ENCODE assay signal across 17 cellular contexts in genomic region chr17:29927546-29927945, GRCh38. TPM values are rescaled to one million over a fixed set of nuclear protein-coding genes. Genes with fewer than 3 reads are reported as not detected.
DNase-seq lines count a peak whose midpoint lies in the region; ATAC-seq, FAIRE-seq and TF ChIP-seq lines count a peak whose summit lies in the region.
"Had no signal": no experiment of that assay in that cellular context is flagged by ENCODE, and none has a peak within 500 bp of the region (broad histone marks: within the 10 kb centered on the region; RNA-seq: fewer than 3 reads in every experiment).

No MANE protein-coding gene starts in this region.

- intact Hi-C loops in GM12878 (cut with micrococcal nuclease; ENCODE audit: unreplicated experiment): no loop called here
- intact Hi-C loops in naive thymus-derived CD4-positive, alpha-beta T cell (cut with micrococcal nuclease): no loop called here

- no peaks in the 10 kb centered on the region for H3K9me2 ChIP-seq in Karpas-422 (replicated peaks; ENCODE audit: insufficient read depth, low read length)

- H3K27me3 Mint-ChIP-seq in naive thymus-derived CD4-positive, alpha-beta T cell: no peaks in the 10 kb centered on the region
- H3K27me3 Mint-ChIP-seq: activated CD4-positive, alpha-beta memory T cell treated with anti-CD3 and anti-CD28 coated beads for 36 hours had no signal

- H3K36me3 ChIP-seq in Karpas-422 (ENCODE audit: insufficient read depth, low read length) (peaks cover 9% of the 10 kb centered on the region; the same call in 1 of the 2 replicates), GM12878 (ENCODE audit: control insufficient read depth in 2 of 2, insufficient read depth in 2 of 2, low read length in 1 of 2) (no peaks in the 10 kb centered on the region)
- peaks cover 0 to 12% (median 0%) of the 10 kb centered on the region in 3 experiments for H3K36me3 ChIP-seq in naive thymus-derived CD4-positive, alpha-beta T cell (ENCODE audit: control insufficient read depth in 2 of 3, insufficient read depth in 3 of 3, low read length in 3 of 3)
- H3K36me3 ChIP-seq: thyroid gland had no signal

- no peak for TF ChIP-seq RAD21 in GM12878 (IDR thresholded peaks at IDR 0.05; ENCODE audit: insufficient read depth, low read depth, low read length)

- SMC1A ChIA-PET in GM12878 (lab: Charles Lee; ENCODE audit: uncharacterized antibody, unreplicated experiment): interaction anchor here (0.5 to 6.4 kb wide), 12 partner anchors 10 to 549 kb away, joined by 3 to 271 read pairs (median 6); no protein-coding TSS in a partner anchor

- CTCF ChIA-PET in GM12878 (lab: Yijun Ruan, JAX): interaction anchor here (0.6 to 7.0 kb wide), 10 partner anchors 60 to 314 kb away, joined by 3 to 99 read pairs (median 5); no protein-coding TSS in a partner anchor
- CTCF ChIA-PET in naive thymus-derived CD4-positive, alpha-beta T cell (lab: Charles Lee): interaction anchor here (1.9 to 2.7 kb wide), 2 partner anchors 118 to 120 kb away, joined by 7 to 11 read pairs; no protein-coding TSS in a partner anchor

- BruUV-seq in GM12878 (replicated peaks; lab: Mats Ljungman, UMichigan): no TSS peak

- no peak overlapping the region for H2AFZ ChIP-seq in Karpas-422 (ENCODE audit: low read length)
- no peak overlapping the region for H2AFZ ChIP-seq in GM12878 (ENCODE audit: control insufficient read depth, low read depth, low read length)

- peak; percentile 19 for DNase-seq in DMS79 (lab: John Stamatoyannopoulos, UW)
- no peak for DNase-seq in Karpas-422
- DNase-seq in GM12878 (ENCODE audit: low read depth, low spot score): no peak
- no peak for DNase-seq in naive thymus-derived CD4-positive, alpha-beta T cell
- no peak for DNase-seq in COLO668 (lab: John Stamatoyannopoulos, UW; ENCODE audit: unreplicated experiment)
- no peak for DNase-seq in hippocampal formation (lab: John Stamatoyannopoulos, UW)
- DNase-seq: activated CD4-positive, alpha-beta memory T cell treated with anti-CD3 and anti-CD28 coated beads for 36 hours; activated effector memory CD4-positive, alpha-beta T cell treated with anti-CD3 and anti-CD28 coated beads, Interleukin-2, amount 50 U/mL, for 16 hours; immature natural killer cell; NCI-H1105; NK-92 treated with Interleukin-12 subunit alpha and Interleukin-12 subunit beta, amount 100 ng/mL, for 24 hours; thyroid gland had no signal

- H3K27ac Mint-ChIP-seq in naive thymus-derived CD4-positive, alpha-beta T cell: peak overlapping the region in 2 of 9 donors; percentile 0 to 53
- H3K27ac Mint-ChIP-seq: activated CD4-positive, alpha-beta memory T cell treated with anti-CD3 and anti-CD28 coated beads for 36 hours had no signal

- peak overlapping the region in 6 of 10 donors; percentile 18 to 66 (median 28) for H3K4me3 Mint-ChIP-seq in naive thymus-derived CD4-positive, alpha-beta T cell
- H3K4me3 Mint-ChIP-seq: activated CD4-positive, alpha-beta memory T cell treated with anti-CD3 and anti-CD28 coated beads for 36 hours had no signal

- peak overlapping the region; percentile 87 for H3K4me3 ChIP-seq in Karpas-422 (ENCODE audit: low read length)
- H3K4me3 ChIP-seq in GM12878: peak overlapping the region; percentile 49
- H3K4me3 ChIP-seq in naive thymus-derived CD4-positive, alpha-beta T cell (ENCODE audit: low read length): no peak overlapping the region
- H3K4me3 ChIP-seq: thyroid gland had no signal

- no peak for FAIRE-seq in GM12878 (lab: Jason Lieb, UNC)
- FAIRE-seq: D721Med, H54 had no signal

- ATAC-seq in GM12878: no peak
- ATAC-seq in naive thymus-derived CD4-positive, alpha-beta T cell: no peak
- ATAC-seq in HG02970 (IDR thresholded peaks at IDR 0.05; ENCODE audit: low FRiP score, unreplicated experiment): no peak

- peaks cover 74% of the 10 kb centered on the region for H3K79me2 ChIP-seq in Karpas-422 (ENCODE audit: low read length)
- peaks cover 58% of the 10 kb centered on the region for H3K79me2 ChIP-seq in GM12878 (ENCODE audit: control insufficient read depth, insufficient read depth, low read length)

- H3K9ac ChIP-seq in Karpas-422 (ENCODE audit: low read length) (peak overlapping the region; percentile 88), GM12878 (ENCODE audit: control insufficient read depth, insufficient read depth, low read length) (0 out of 2 replicates have a peak overlapping the region, but pooled peaks have one; percentile 7)

- no peaks in the 10 kb centered on the region for H4K20me1 ChIP-seq in Karpas-422 (ENCODE audit: insufficient read depth, low read depth, low read length)
- no peaks in the 10 kb centered on the region for H4K20me1 ChIP-seq in GM12878 (ENCODE audit: control insufficient read depth, insufficient read depth)

- POLR2A ChIA-PET in GM12878 (lab: Charles Lee): interaction anchor here (4.6 to 5.2 kb wide), 2 partner anchors 9 to 120 kb away, joined by 23 to 87 read pairs; no protein-coding TSS in a partner anchor
- POLR2A ChIA-PET in naive thymus-derived CD4-positive, alpha-beta T cell (lab: Charles Lee): interaction anchor here (0.5 to 0.7 kb wide), 3 partner anchors 74 to 285 kb away, joined by 3 read pairs; no protein-coding TSS in a partner anchor

- H3K4me1 Mint-ChIP-seq in naive thymus-derived CD4-positive, alpha-beta T cell: peaks cover 25 to 42% (median 33%) of the 10 kb centered on the region in 7 donors

- no peaks in the 10 kb centered on the region for H3K9me3 ChIP-seq in Karpas-422 (ENCODE audit: low read length)
- H3K9me3 ChIP-seq in GM12878 (replicated peaks; ENCODE audit: control insufficient read depth, insufficient read depth, low read length): no peaks in the 10 kb centered on the region
- no peaks in the 10 kb centered on the region for H3K9me3 ChIP-seq in naive thymus-derived CD4-positive, alpha-beta T cell (ENCODE audit: control insufficient read depth in 2 of 3, low read length in 3 of 3)
- H3K9me3 ChIP-seq: thyroid gland had no signal

- no peaks in the 10 kb centered on the region for H3K9me3 Mint-ChIP-seq in naive thymus-derived CD4-positive, alpha-beta T cell
- H3K9me3 Mint-ChIP-seq: activated CD4-positive, alpha-beta memory T cell treated with anti-CD3 and anti-CD28 coated beads for 36 hours; immature natural killer cell had no signal

- TF ChIP-seq EP300 in GM12878 (IDR thresholded peaks at IDR 0.05; ENCODE audit: borderline replicate concordance in 1 of 2, control insufficient read depth in 1 of 2, low read depth in 2 of 2, low read length in 2 of 2): no peak

- in situ Hi-C loops in GM12878 (cut with MboI): no loop called here

- H3K4me1 ChIP-seq in Karpas-422 (ENCODE audit: low read length): peaks cover 56% of the 10 kb centered on the region
- H3K4me1 ChIP-seq in GM12878 (ENCODE audit: control insufficient read depth, insufficient read depth, low read length): peaks cover 14% of the 10 kb centered on the region
- H3K4me1 ChIP-seq in naive thymus-derived CD4-positive, alpha-beta T cell (ENCODE audit: control insufficient read depth in 2 of 2, insufficient read depth in 2 of 2, low read length in 2 of 2): peaks cover 13 to 25% of the 10 kb centered on the region in 2 donors

- H3K27ac ChIP-seq in Karpas-422 (ENCODE audit: low read length) (peak overlapping the region; percentile 91; the same call in 1 of the 2 replicates), GM12878 (ENCODE audit: control insufficient read depth, insufficient read depth) (no peak overlapping the region)
- no peak overlapping the region for H3K27ac ChIP-seq in naive thymus-derived CD4-positive, alpha-beta T cell (ENCODE audit: low read depth, low read length)

- RAD21 ChIA-PET in GM12878 (lab: Charles Lee; ENCODE audit: unreplicated experiment): interaction anchor here (1.4 to 6.8 kb wide), 5 partner anchors 11 to 288 kb away, joined by 3 to 300 read pairs (median 6); no protein-coding TSS in a partner anchor

- H3K4me2 ChIP-seq in Karpas-422 (ENCODE audit: low read depth, low read length, poor library complexity, severe bottlenecking): peak overlapping the region; percentile 90
- H3K4me2 ChIP-seq in GM12878 (ENCODE audit: control insufficient read depth, insufficient read depth): peak overlapping the region; percentile 87; the same call in 1 of the 2 replicates

- TF ChIP-seq CTCF in GM12878 (IDR thresholded peaks at IDR 0.05 in 2 of 3, conservative IDR thresholded peaks at IDR 0.05 in 1 of 3; ENCODE audit: control insufficient read depth in 2 of 3, extremely low read depth in 1 of 3, insufficient read depth in 1 of 3, low read depth in 3 of 3, low read length in 3 of 3): no peak

- WGBS in GM12878 (ENCODE audit: insufficient coverage, insufficient replicate concordance, low lambda C conversion rate, missing lambda C conversion rate): 91% methylated on average over 1 of the region's 1 CpG

- no peak for TF ChIP-seq POLR2A in GM12878 (IDR thresholded peaks at IDR 0.05; ENCODE audit: low read depth, low read length)

- H3K36me3 Mint-ChIP-seq in naive thymus-derived CD4-positive, alpha-beta T cell: peaks cover 0 to 6% (median 4%) of the 10 kb centered on the region in 5 donors

- H3K27me3 ChIP-seq in Karpas-422 (ENCODE audit: low read length) (no peaks in the 10 kb centered on the region), GM12878 (replicated peaks in 1 of 2; ENCODE audit: control insufficient read depth in 2 of 2, insufficient read depth in 2 of 2, low read length in 1 of 2) (no peaks in the 10 kb centered on the region)
- H3K27me3 ChIP-seq in naive thymus-derived CD4-positive, alpha-beta T cell (ENCODE audit: control insufficient read depth in 2 of 2, insufficient read depth in 2 of 2, low read length in 2 of 2): no peaks in the 10 kb centered on the region
- H3K27me3 ChIP-seq: thyroid gland had no signal

RNA-seq across cellular contexts. Expression of gene SSH2, which starts 2.5 kb away (rescaled TPM):
- total RNA-seq in Karpas-422 (2014; rRNA removed; shearing (Covaris generic); ENCODE audit: low replicate concordance): 35.3 and 53.9 TPM in 2 replicates
- total RNA-seq in GM12878 (2013; cell fraction: nucleolus; rRNA removed): 242 and 253 TPM in 2 replicates
- total RNA-seq in GM12878 (2014; rRNA removed): 29.6 and 31.2 TPM in 2 replicates
- 33.5 and 36.9 TPM in 2 replicates for total RNA-seq in GM12878 (2014; rRNA removed; fragmentation: Illumina TruSeq; extraction: Trizol)
- total RNA-seq in GM12878 (2021): 45.1 and 49.8 TPM in 2 replicates
- polyA plus RNA-seq in GM12878 (2011; ENCODE audit: low read depth): 21.6 TPM
- 65.9 and 72.0 TPM in 2 replicates for polyA plus RNA-seq in GM12878 (2011; rRNA removed)
- 44.1 and 49.3 TPM in 2 replicates for polyA plus RNA-seq in GM12878 (2011; cell fraction: cytosol; rRNA removed)
- 57.6 and 60.1 TPM in 2 replicates for polyA plus RNA-seq in GM12878 (2011; cell fraction: nucleus; rRNA removed)
- polyA plus RNA-seq in GM12878 (2012): 32.0 and 33.4 TPM in 2 replicates
- 34.5 and 38.1 TPM in 2 replicates for polyA plus RNA-seq in GM12878 (2014; fragmentation: Illumina TruSeq; extraction: Trizol)
- 10 to 100 TPM in 1 of 2 experiments, 1 to 10 TPM in 1; 9.3 to 15.3 TPM for polyA plus RNA-seq in GM12878 (2014; fragmentation: Nextera tagmentation; extraction: Ambion mirVana)
- polyA plus RNA-seq in GM12878 (2014; rRNA removed): 31.4 and 32.4 TPM in 2 replicates
- 10 to 100 TPM; 37.0 to 40.9 TPM for polyA plus RNA-seq in GM12878 (2016; fragmentation: Nextera tagmentation; extraction: Ambion mirVana)
- polyA minus RNA-seq in GM12878 (2011; rRNA and poly(A)+ RNA removed): 151 and 236 TPM in 2 replicates
- 53.9 and 54.5 TPM in 2 replicates for polyA minus RNA-seq in GM12878 (2011; cell fraction: cytosol; rRNA and poly(A)+ RNA removed)
- 57.7 and 94.9 TPM in 2 replicates for polyA minus RNA-seq in GM12878 (2011; cell fraction: nucleus; rRNA and poly(A)+ RNA removed)
- total RNA-seq in naive thymus-derived CD4-positive, alpha-beta T cell: 100 to 1,000 TPM in 2 of 5 experiments, 10 to 100 TPM in 3; 75.8 to 109 (median 78.5) TPM
- 10 to 100 TPM; 33.9 to 34.9 TPM for polyA plus RNA-seq in naive thymus-derived CD4-positive, alpha-beta T cell

RNA-seq across cellular contexts. Expression of gene EFCAB5, which starts 13.9 kb away (rescaled TPM):
- total RNA-seq in Karpas-422 (2014; rRNA removed; shearing (Covaris generic); ENCODE audit: low replicate concordance): 0.07 and 2.1 TPM in 2 replicates
- total RNA-seq in GM12878 (2013; cell fraction: nucleolus; rRNA removed): 1.5 and 1.6 TPM in 2 replicates
- 0.85 and 0.93 TPM in 2 replicates for total RNA-seq in GM12878 (2014; rRNA removed)
- 1.1 and 1.6 TPM in 2 replicates for total RNA-seq in GM12878 (2014; rRNA removed; fragmentation: Illumina TruSeq; extraction: Trizol)
- total RNA-seq in GM12878 (2021): 0.98 and 1.1 TPM in 2 replicates
- not detected for polyA plus RNA-seq in GM12878 (2011; ENCODE audit: low read depth)
- polyA plus RNA-seq in GM12878 (2011; rRNA removed): 0.39 and 0.55 TPM in 2 replicates
- polyA plus RNA-seq in GM12878 (2011; cell fraction: cytosol; rRNA removed): 0.03 and 0.05 TPM in 2 replicates
- polyA plus RNA-seq in GM12878 (2011; cell fraction: nucleus; rRNA removed): 0.18 and 0.50 TPM in 2 replicates
- polyA plus RNA-seq in GM12878 (2012): 0.37 and 0.41 TPM in 2 replicates
- polyA plus RNA-seq in GM12878 (2014; fragmentation: Illumina TruSeq; extraction: Trizol): 0.35 and 1.6 TPM in 2 replicates
- under 1 TPM; 0.56 to 0.71 TPM for polyA plus RNA-seq in GM12878 (2014; fragmentation: Nextera tagmentation; extraction: Ambion mirVana)
- polyA plus RNA-seq in GM12878 (2014; rRNA removed): 0.96 and 1.2 TPM in 2 replicates
- polyA plus RNA-seq in GM12878 (2016; fragmentation: Nextera tagmentation; extraction: Ambion mirVana): 1 to 10 TPM; 2.0 to 2.6 TPM
- 0.37 TPM in 1 of 2 replicates, not detected in the other for polyA minus RNA-seq in GM12878 (2011; rRNA and poly(A)+ RNA removed)
- polyA minus RNA-seq in GM12878 (2011; cell fraction: cytosol; rRNA and poly(A)+ RNA removed): not detected in 2 replicates
- 0.19 and 0.24 TPM in 2 replicates for polyA minus RNA-seq in GM12878 (2011; cell fraction: nucleus; rRNA and poly(A)+ RNA removed)
- 1 to 10 TPM in 3 of 5 experiments, under 1 TPM in 2; 0.37 to 2.4 (median 1.1) TPM for total RNA-seq in naive thymus-derived CD4-positive, alpha-beta T cell
- under 1 TPM in 1 of 2 donors, not detected in 1; 0.25 TPM for polyA plus RNA-seq in naive thymus-derived CD4-positive, alpha-beta T cell
- total RNA-seq: cardiac septum, smooth muscle cell had no signal
